Comparison of ENCODE assay signal across 18 cellular contexts in the genomic region with DNA sequence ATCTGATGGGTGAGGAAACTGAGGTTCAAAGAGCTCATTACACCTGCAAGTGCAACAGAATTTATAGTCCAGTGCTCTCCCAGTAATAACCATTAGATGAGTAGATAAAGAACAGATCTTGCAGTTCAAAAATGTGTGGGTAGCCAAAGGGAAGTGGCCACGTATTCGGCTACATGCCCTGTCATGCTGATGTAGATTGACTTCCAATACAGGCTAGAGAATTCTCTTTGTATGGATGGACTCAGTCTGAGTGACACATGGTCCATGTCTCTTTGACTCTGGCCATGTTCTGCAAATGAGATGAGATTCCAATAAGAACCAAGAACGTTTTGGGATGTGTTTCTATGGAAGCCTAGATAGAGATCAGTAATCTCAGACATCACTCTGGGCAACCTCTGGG.
DNase-seq lines count a peak whose midpoint lies in the region; ATAC-seq and TF ChIP-seq lines count a peak whose summit lies in the region.
"Had no signal": no experiment of that assay in that cellular context is flagged by ENCODE, and none has a peak within 500 bp of the region (broad histone marks: within the 10 kb centered on the region; RNA-seq: fewer than 3 reads in every experiment).

No MANE protein-coding gene starts in this region.

- no peaks in the 10 kb centered on the region for H3K79me2 ChIP-seq in Karpas-422 (ENCODE audit: low read length)

- no peaks in the 10 kb centered on the region for H3K9me3 Mint-ChIP-seq in naive thymus-derived CD4-positive, alpha-beta T cell
- H3K9me3 Mint-ChIP-seq: H9 had no signal

- H3K27ac Mint-ChIP-seq in naive thymus-derived CD4-positive, alpha-beta T cell, result no peak overlapping the region
- H3K27ac Mint-ChIP-seq: H9 had no signal

- H3K9me3 ChIP-seq in right cardiac atrium (ENCODE audit: control insufficient read depth, low read length) (no peaks in the 10 kb centered on the region), Karpas-422 (ENCODE audit: low read length) (no peaks in the 10 kb centered on the region), upper lobe of right lung (no peaks in the 10 kb centered on the region), uterus (no peaks in the 10 kb centered on the region)
- no peaks in the 10 kb centered on the region for H3K9me3 ChIP-seq in naive thymus-derived CD4-positive, alpha-beta T cell (ENCODE audit: control insufficient read depth in 2 of 3, low read length in 3 of 3)
- H3K9me3 ChIP-seq: BE2C, Peyer's patch had no signal

- H3K9ac ChIP-seq in Karpas-422 (ENCODE audit: low read length), result peak overlapping the region; percentile 78

- WGBS in right cardiac atrium, result 66% methylated on average over 3 of the region's 3 CpGs

- H3K4me1 ChIP-seq in right cardiac atrium (ENCODE audit: control insufficient read depth, insufficient read depth, low read length) (peaks cover 6% of the 10 kb centered on the region), Karpas-422 (ENCODE audit: low read length) (peaks cover 99% of the 10 kb centered on the region), upper lobe of right lung (peaks cover 21% of the 10 kb centered on the region), uterus (no peaks in the 10 kb centered on the region)
- H3K4me1 ChIP-seq in naive thymus-derived CD4-positive, alpha-beta T cell (ENCODE audit: control insufficient read depth in 2 of 2, insufficient read depth in 2 of 2, low read length in 2 of 2), result peaks cover 0 to 13% of the 10 kb centered on the region in 2 donors
- H3K4me1 ChIP-seq: BE2C had no signal

- H3K4me1 Mint-ChIP-seq in naive thymus-derived CD4-positive, alpha-beta T cell, result peaks cover 0 to 9% (median 0%) of the 10 kb centered on the region in 7 donors
- H3K4me1 Mint-ChIP-seq: H9 had no signal

- no peak for TF ChIP-seq POLR2A in uterus (IDR thresholded peaks at IDR 0.05)

- POLR2A ChIA-PET in naive thymus-derived CD4-positive, alpha-beta T cell (lab: Charles Lee), result no interaction called here

- DNase-seq in right cardiac atrium (no peak), Right ventricle myocardium superior (no peak), Karpas-422 (peak; percentile 54), upper lobe of right lung (no peak), cerebellar cortex (ENCODE audit: low spot score) (no peak), uterus (no peak), SK-N-DZ (ENCODE audit: low spot score) (no peak)
- DNase-seq in naive thymus-derived CD4-positive, alpha-beta T cell, result no peak
- DNase-seq: BE2C; DMS 273 treated with DMSO at 0.1 percent for 48 hours; EL; H9; Kasumi-1; MV-4-11; NCI-H69; NK-92 treated with Interleukin-12 subunit alpha and Interleukin-12 subunit beta, amount 100 ng/mL, for 24 hours; Peyer's patch had no signal

- H3K4me3 Mint-ChIP-seq in naive thymus-derived CD4-positive, alpha-beta T cell, result no peak overlapping the region
- H3K4me3 Mint-ChIP-seq: H9 had no signal

- H3K27me3 ChIP-seq in right cardiac atrium (ENCODE audit: control insufficient read depth, insufficient read depth) (no peaks in the 10 kb centered on the region), Karpas-422 (ENCODE audit: low read length) (no peaks in the 10 kb centered on the region), upper lobe of right lung (no peaks in the 10 kb centered on the region), uterus (no peaks in the 10 kb centered on the region)
- H3K27me3 ChIP-seq in naive thymus-derived CD4-positive, alpha-beta T cell (ENCODE audit: control insufficient read depth in 2 of 2, insufficient read depth in 2 of 2, low read length in 2 of 2), result no peaks in the 10 kb centered on the region
- H3K27me3 ChIP-seq: BE2C, Peyer's patch had no signal

- H3K36me3 ChIP-seq in Karpas-422 (ENCODE audit: insufficient read depth, low read length) (no peaks in the 10 kb centered on the region), upper lobe of right lung (no peaks in the 10 kb centered on the region), uterus (no peaks in the 10 kb centered on the region)
- H3K36me3 ChIP-seq in naive thymus-derived CD4-positive, alpha-beta T cell (ENCODE audit: control insufficient read depth in 2 of 3, insufficient read depth in 3 of 3, low read length in 3 of 3), result no peaks in the 10 kb centered on the region
- H3K36me3 ChIP-seq: BE2C, Peyer's patch had no signal

- H4K20me1 ChIP-seq in Karpas-422 (ENCODE audit: insufficient read depth, low read depth, low read length), result no peaks in the 10 kb centered on the region

- peaks cover 0 to 5% (median 0%) of the 10 kb centered on the region in 5 donors for H3K27me3 Mint-ChIP-seq in naive thymus-derived CD4-positive, alpha-beta T cell

- TF ChIP-seq CTCF in upper lobe of right lung (IDR thresholded peaks at IDR 0.05), result no peak
- no peak for TF ChIP-seq CTCF in uterus (IDR thresholded peaks at IDR 0.05)

- no peak overlapping the region for H3K4me3 ChIP-seq in right cardiac atrium (ENCODE audit: low read length)
- H3K4me3 ChIP-seq in Karpas-422 (ENCODE audit: low read length), result no peak overlapping the region
- no peak overlapping the region for H3K4me3 ChIP-seq in naive thymus-derived CD4-positive, alpha-beta T cell (ENCODE audit: low read length)
- no peak overlapping the region for H3K4me3 ChIP-seq in upper lobe of right lung
- no peak overlapping the region for H3K4me3 ChIP-seq in uterus
- H3K4me3 ChIP-seq: Peyer's patch had no signal

- intact Hi-C loops in right cardiac atrium (cut with DNase I) (loop anchor here in 1 of 4 donors (10.0 kb wide), 1 partner anchor 221 kb away; a partner anchor contains a TSS), Right ventricle myocardium superior (cut with DNase I) (no loop called here), upper lobe of right lung (cut with DNase I) (no loop called here), uterus (cut with DNase I; ENCODE audit: low total_unique reads) (no loop called here)
- intact Hi-C loops in naive thymus-derived CD4-positive, alpha-beta T cell (cut with micrococcal nuclease), result no loop called here

- CTCF ChIA-PET in naive thymus-derived CD4-positive, alpha-beta T cell (lab: Charles Lee), result no interaction called here

- H3K27ac ChIP-seq in right cardiac atrium (ENCODE audit: low read length) (peak overlapping the region; percentile 37), Karpas-422 (ENCODE audit: low read length) (peak overlapping the region; percentile 97), upper lobe of right lung (no peak overlapping the region), uterus (no peak overlapping the region)
- H3K27ac ChIP-seq in naive thymus-derived CD4-positive, alpha-beta T cell (ENCODE audit: low read depth, low read length), result no peak overlapping the region
- H3K27ac ChIP-seq: Peyer's patch had no signal

- H2AFZ ChIP-seq in Karpas-422 (ENCODE audit: low read length), result no peak overlapping the region

- H3K9me2 ChIP-seq in Karpas-422 (replicated peaks; ENCODE audit: insufficient read depth, low read length), result no peaks in the 10 kb centered on the region

- H3K4me2 ChIP-seq in Karpas-422 (ENCODE audit: low read depth, low read length, poor library complexity, severe bottlenecking), result peak overlapping the region; percentile 67

- H3K36me3 Mint-ChIP-seq in naive thymus-derived CD4-positive, alpha-beta T cell, result no peaks in the 10 kb centered on the region

- ATAC-seq in right cardiac atrium (no peak), Right ventricle myocardium superior (ENCODE audit: poor library complexity) (no peak), upper lobe of right lung (peak; percentile 54)
- ATAC-seq in naive thymus-derived CD4-positive, alpha-beta T cell, result peak; percentile 52
- ATAC-seq: HepG2 had no signal

Comparison
In these comparisons a context has a peak if more than half of its experiments do, and no peak if none do; other contexts are left out.
1. ATAC-seq: peak in naive thymus-derived CD4-positive, alpha-beta T cell (single experiment) and upper lobe of right lung (single experiment); none in right cardiac atrium (0 of 2) and Right ventricle myocardium superior (single experiment).
2. H3K27ac ChIP-seq: peak in right cardiac atrium (single experiment) and Karpas-422 (single experiment); none in naive thymus-derived CD4-positive, alpha-beta T cell (single experiment), upper lobe of right lung (single experiment) and uterus (0 of 2).